ENCODE assay signal across 24 cellular contexts in genomic region chr2:187117483-187117882, GRCh38.
DNase-seq lines count a peak whose midpoint lies in the region; FAIRE-seq and TF ChIP-seq lines count a peak whose summit lies in the region.
"Had no signal": no experiment of that assay in that cellular context is flagged by ENCODE, and none has a peak within 500 bp of the region (broad histone marks: within the 10 kb centered on the region; RNA-seq: fewer than 3 reads in every experiment).

No MANE protein-coding gene starts in this region.

- H3K56ac ChIP-seq in H1 (replicated peaks; ENCODE audit: insufficient read length, low read depth, low read length): no peak overlapping the region

- no peak overlapping the region for H2BK120ac ChIP-seq in H1 (replicated peaks; ENCODE audit: low read depth, low read length)

- peak overlapping the region; percentile 93; the same call in 1 of the 2 replicates for H2AFZ ChIP-seq in H1 (ENCODE audit: low read length)
- H2AFZ ChIP-seq: PC-9 had no signal

- no peak overlapping the region for H3K18ac ChIP-seq in H1 (ENCODE audit: extremely low read depth, low read length)

- H3K23ac ChIP-seq in H1 (ENCODE audit: insufficient read length): no peak overlapping the region

- H3K4me3 ChIP-seq in H1 (ENCODE audit: extremely low read depth in 1 of 4, insufficient read depth in 2 of 4, low read depth in 3 of 4, low read length in 4 of 4) (no peak overlapping the region), thyroid gland (replicated peaks in 1 of 3) (no peak overlapping the region)
- H3K4me3 ChIP-seq: PC-9, psoas muscle, SJSA1 had no signal

- H3K27me3 ChIP-seq in H1 (replicated peaks in 1 of 4; ENCODE audit: control insufficient read depth in 3 of 4, extremely low read depth in 1 of 4, insufficient read depth in 3 of 4, low read length in 3 of 4) (no peaks in the 10 kb centered on the region), thyroid gland (no peaks in the 10 kb centered on the region)
- H3K27me3 ChIP-seq: brain microvascular endothelial cell, SJSA1 had no signal

- H4K91ac ChIP-seq in H1 (replicated peaks; ENCODE audit: insufficient read length, low read length): no peak overlapping the region

- no peak overlapping the region for H4K8ac ChIP-seq in H1 (ENCODE audit: extremely low read depth, insufficient read depth, low read length)

- H2BK12ac ChIP-seq in H1 (ENCODE audit: low read depth, low read length): no peak overlapping the region

- no peak overlapping the region for H3K4ac ChIP-seq in H1 (replicated peaks; ENCODE audit: insufficient read length, low read depth, low read length)

- no peak overlapping the region for H2BK15ac ChIP-seq in H1 (ENCODE audit: low read length)

- FAIRE-seq in H1 (lab: Jason Lieb, UNC): peak; percentile 19
- FAIRE-seq: keratinocyte had no signal

- DNase-seq in ELR (ENCODE audit: low read depth) (peak; percentile 14), NCI-H146 (lab: John Stamatoyannopoulos, UW) (peak; percentile 33), H1 (ENCODE audit: low read depth in 1 of 2, low spot score in 2 of 2) (no peak), neural crest cell (ENCODE audit: low read depth, low spot score) (no peak), thyroid gland (no peak), epidermal melanocyte (ENCODE audit: insufficient read length, low spot score) (no peak), dermis blood vessel endothelial cell (no peak)
- DNase-seq in stimulated activated CD4-positive, alpha-beta T cell treated with anti-CD3 and anti-CD28 coated beads, Interleukin-12 subunit alpha, Interleukin-12 subunit beta, amount 100 ng/mL, for 4 hours: no peak
- DNase-seq: activated CD4-positive, CD25-positive, alpha-beta regulatory T cell treated with anti-CD3 and anti-CD28 coated beads, Interleukin-2, amount 50 U/mL, for 72 hours; activated CD8-positive, alpha-beta memory T cell treated with anti-CD3 and anti-CD28 coated beads for 24 hours; activated naive CD8-positive, alpha-beta T cell treated with anti-CD3 and anti-CD28 coated beads for 36 hours; brain microvascular endothelial cell; erythroblast; NCI-H2029; NCI-H510A; PC-9; psoas muscle; stimulated activated naive B cell treated with anti-CD40 and anti-IgM and Interleukin-4, amounts not matched to agents 10 μg/mL and 1 μg/mL and 100 μg/mL, for 72 hours; T1000 had no signal

- H3K79me2 ChIP-seq in H1 (ENCODE audit: control insufficient read depth in 1 of 2, insufficient read depth in 2 of 2, low read length in 2 of 2): no peaks in the 10 kb centered on the region

- H3K9ac ChIP-seq in H1 (replicated peaks in 1 of 4; ENCODE audit: extremely low read depth in 1 of 4, low read depth in 3 of 4, low read length in 3 of 4): no peak overlapping the region

- no peak overlapping the region for H2AK5ac ChIP-seq in H1 (ENCODE audit: low read depth, low read length)

- POLR2A ChIA-PET in H1 (lab: Charles Lee; ENCODE audit: partially characterized antibody): no interaction called here

- no peak overlapping the region for H3K27ac ChIP-seq in H1 (ENCODE audit: low read depth, low read length)
- H3K27ac ChIP-seq in thyroid gland: peak overlapping the region in 1 of 3 donors; percentile 56
- H3K27ac ChIP-seq: brain microvascular endothelial cell, PC-9, psoas muscle, SJSA1 had no signal

- intact Hi-C loops in thyroid gland (cut with DNase I): no loop called here

- H2BK5ac ChIP-seq in H1 (ENCODE audit: low read depth, low read length): no peak overlapping the region

- peak; percentile 22 to 27; a peak in 2 of 4 replicates for TF ChIP-seq RAD21 in H1 (IDR thresholded peaks at IDR 0.05 in 1 of 2, conservative IDR thresholded peaks at IDR 0.05 in 1 of 2; ENCODE audit: low read depth in 2 of 2, low read length in 2 of 2)

- H3K4me1 ChIP-seq in H1 (replicated peaks in 1 of 4; ENCODE audit: control insufficient read depth in 3 of 4, insufficient read depth in 4 of 4, low read length in 3 of 4) (no peaks in the 10 kb centered on the region), thyroid gland (no peaks in the 10 kb centered on the region)
- H3K4me1 ChIP-seq: psoas muscle, SJSA1 had no signal

- H3K4me2 ChIP-seq in H1 (ENCODE audit: insufficient read depth in 1 of 2, low read depth in 2 of 2, low read length in 2 of 2): no peak overlapping the region
- H3K4me2 ChIP-seq: PC-9 had no signal

- no peak overlapping the region for H3K4me3 Mint-ChIP-seq in neural crest cell
- H3K4me3 Mint-ChIP-seq: activated naive CD8-positive, alpha-beta T cell treated with anti-CD3 and anti-CD28 coated beads for 36 hours; dendritic cell treated with granulocyte-macrophage colony-stimulating factor and Interleukin-4, amounts not matched to agents 40 ng/mL and 50 ng/mL, for 4 days; IgD-negative memory B cell; naive thymus-derived CD8-positive, alpha-beta T cell; stimulated activated naive B cell treated with anti-CD40 and anti-IgM and Interleukin-4, amounts not matched to agents 10 μg/mL and 1 μg/mL and 100 μg/mL, for 72 hours had no signal

- H3K36me3 ChIP-seq in H1 (ENCODE audit: control insufficient read depth in 2 of 4, insufficient read depth in 4 of 4, low read length in 3 of 4): no peaks in the 10 kb centered on the region
- no peaks in the 10 kb centered on the region for H3K36me3 ChIP-seq in thyroid gland
- H3K36me3 ChIP-seq: brain microvascular endothelial cell, SJSA1 had no signal

- TF ChIP-seq CTCF in H1 (IDR thresholded peaks at IDR 0.05; ENCODE audit: control extremely low read depth in 1 of 3, insufficient read depth in 1 of 3, low read depth in 1 of 3, low read length in 3 of 3) (no peak; a peak in 1 of 4 replicates), neural crest cell (conservative IDR thresholded peaks at IDR 0.05) (no peak), thyroid gland (IDR thresholded peaks at IDR 0.05) (no peak)

- TF ChIP-seq POLR2A in H1 (IDR thresholded peaks at IDR 0.05; ENCODE audit: control extremely low read depth in 1 of 2, low read depth in 2 of 2, low read length in 2 of 2): no peak
- no peak for TF ChIP-seq POLR2A in thyroid gland (IDR thresholded peaks at IDR 0.05)

- H3K14ac ChIP-seq in H1 (ENCODE audit: insufficient read length): no peak overlapping the region

- CTCF ChIA-PET in H1 (lab: Charles Lee; ENCODE audit: partially characterized antibody): interaction anchor here (1.7 kb wide), 1 partner anchor 10 kb away, joined by 9 read pairs; no protein-coding TSS in a partner anchor

- H4K20me1 ChIP-seq in H1 (replicated peaks in 1 of 2; ENCODE audit: control insufficient read depth in 1 of 2, insufficient read depth in 2 of 2, low read length in 2 of 2): no peaks in the 10 kb centered on the region

- TF ChIP-seq EP300 in H1 (IDR thresholded peaks at IDR 0.05; ENCODE audit: borderline replicate concordance in 1 of 2, low read depth in 2 of 2, low read length in 2 of 2): no peak

- 82% methylated on average over 1 of the region's 1 CpG; no CpG with 5 or more reads in 1 of the 2 experiments for WGBS in H1 (ENCODE audit: extremely low coverage in 1 of 2, insufficient coverage in 1 of 2, insufficient read length in 1 of 2, insufficient replicate concordance in 2 of 2, low coverage in 1 of 2, low lambda C conversion rate in 2 of 2, missing lambda C conversion rate in 1 of 2), 2 experiments
- 72 to 76% methylated on average over 1 of the region's 1 CpG for WGBS in thyroid gland, 2 donors

- no peaks in the 10 kb centered on the region for H3K9me3 Mint-ChIP-seq in neural crest cell
- H3K9me3 Mint-ChIP-seq: dendritic cell treated with granulocyte-macrophage colony-stimulating factor and Interleukin-4, amounts not matched to agents 40 ng/mL and 50 ng/mL, for 4 days; stimulated activated naive B cell treated with anti-CD40 and anti-IgM and Interleukin-4, amounts not matched to agents 10 μg/mL and 1 μg/mL and 100 μg/mL, for 72 hours had no signal

- no peaks in the 10 kb centered on the region for H3K79me1 ChIP-seq in H1 (ENCODE audit: low read depth, low read length)

- H4K5ac ChIP-seq in H1 (ENCODE audit: insufficient read length, low read depth, low read length): peak overlapping the region; percentile 12

- H3K27ac Mint-ChIP-seq in neural crest cell (ENCODE audit: unreplicated experiment): peak overlapping the region; percentile 47
- H3K27ac Mint-ChIP-seq: activated naive CD8-positive, alpha-beta T cell treated with anti-CD3 and anti-CD28 coated beads for 36 hours; dendritic cell treated with granulocyte-macrophage colony-stimulating factor and Interleukin-4, amounts not matched to agents 40 ng/mL and 50 ng/mL, for 4 days; IgD-negative memory B cell; naive thymus-derived CD8-positive, alpha-beta T cell; stimulated activated naive B cell treated with anti-CD40 and anti-IgM and Interleukin-4, amounts not matched to agents 10 μg/mL and 1 μg/mL and 100 μg/mL, for 72 hours had no signal

- H3K36me3 Mint-ChIP-seq in neural crest cell (ENCODE audit: low read depth): no peaks in the 10 kb centered on the region
- H3K36me3 Mint-ChIP-seq: activated naive CD8-positive, alpha-beta T cell treated with anti-CD3 and anti-CD28 coated beads for 36 hours; IgD-negative memory B cell; naive thymus-derived CD8-positive, alpha-beta T cell; stimulated activated naive B cell treated with anti-CD40 and anti-IgM and Interleukin-4, amounts not matched to agents 10 μg/mL and 1 μg/mL and 100 μg/mL, for 72 hours had no signal

- H3K9me3 ChIP-seq in H1 (ENCODE audit: insufficient read depth in 2 of 2, low read depth in 1 of 2, low read length in 1 of 2) (no peaks in the 10 kb centered on the region), thyroid gland (no peaks in the 10 kb centered on the region)
- H3K9me3 ChIP-seq: psoas muscle, SJSA1 had no signal

- peaks cover 3% of the 10 kb centered on the region for H3K4me1 Mint-ChIP-seq in neural crest cell
- H3K4me1 Mint-ChIP-seq: activated naive CD8-positive, alpha-beta T cell treated with anti-CD3 and anti-CD28 coated beads for 36 hours; IgD-negative memory B cell; naive thymus-derived CD8-positive, alpha-beta T cell; stimulated activated naive B cell treated with anti-CD40 and anti-IgM and Interleukin-4, amounts not matched to agents 10 μg/mL and 1 μg/mL and 100 μg/mL, for 72 hours had no signal

- no peaks in the 10 kb centered on the region for H3K27me3 Mint-ChIP-seq in neural crest cell (ENCODE audit: low read depth)
- H3K27me3 Mint-ChIP-seq: activated naive CD8-positive, alpha-beta T cell treated with anti-CD3 and anti-CD28 coated beads for 36 hours; dendritic cell treated with granulocyte-macrophage colony-stimulating factor and Interleukin-4, amounts not matched to agents 40 ng/mL and 50 ng/mL, for 4 days; IgD-negative memory B cell; stimulated activated naive B cell treated with anti-CD40 and anti-IgM and Interleukin-4, amounts not matched to agents 10 μg/mL and 1 μg/mL and 100 μg/mL, for 72 hours had no signal

- H2BK20ac ChIP-seq in H1 (ENCODE audit: low read length): no peak overlapping the region

- H3K23me2 ChIP-seq in H1 (ENCODE audit: low read depth, low read length): no peaks in the 10 kb centered on the region

TF ChIP-seq in H1, 55 proteins besides CTCF, POLR2A, EP300 and RAD21:
- TF ChIP-seq CBX5 (IDR thresholded peaks at IDR 0.05; ENCODE audit: low read depth, low read length): no peak

Comparison
In these comparisons a context has a peak if more than half of its experiments do, and no peak if none do; other contexts are left out.
1. DNase-seq: peak in ELR (single experiment) and NCI-H146 (single experiment); none in H1 (0 of 2), neural crest cell (single experiment), thyroid gland (0 of 2), stimulated activated CD4-positive, alpha-beta T cell treated with anti-CD3 and anti-CD28 coated beads, Interleukin-12 subunit alpha, Interleukin-12 subunit beta, amount 100 ng/mL, for 4 hours (single experiment), epidermal melanocyte (single experiment) and dermis blood vessel endothelial cell (single experiment).